In the genomic region with DNA sequence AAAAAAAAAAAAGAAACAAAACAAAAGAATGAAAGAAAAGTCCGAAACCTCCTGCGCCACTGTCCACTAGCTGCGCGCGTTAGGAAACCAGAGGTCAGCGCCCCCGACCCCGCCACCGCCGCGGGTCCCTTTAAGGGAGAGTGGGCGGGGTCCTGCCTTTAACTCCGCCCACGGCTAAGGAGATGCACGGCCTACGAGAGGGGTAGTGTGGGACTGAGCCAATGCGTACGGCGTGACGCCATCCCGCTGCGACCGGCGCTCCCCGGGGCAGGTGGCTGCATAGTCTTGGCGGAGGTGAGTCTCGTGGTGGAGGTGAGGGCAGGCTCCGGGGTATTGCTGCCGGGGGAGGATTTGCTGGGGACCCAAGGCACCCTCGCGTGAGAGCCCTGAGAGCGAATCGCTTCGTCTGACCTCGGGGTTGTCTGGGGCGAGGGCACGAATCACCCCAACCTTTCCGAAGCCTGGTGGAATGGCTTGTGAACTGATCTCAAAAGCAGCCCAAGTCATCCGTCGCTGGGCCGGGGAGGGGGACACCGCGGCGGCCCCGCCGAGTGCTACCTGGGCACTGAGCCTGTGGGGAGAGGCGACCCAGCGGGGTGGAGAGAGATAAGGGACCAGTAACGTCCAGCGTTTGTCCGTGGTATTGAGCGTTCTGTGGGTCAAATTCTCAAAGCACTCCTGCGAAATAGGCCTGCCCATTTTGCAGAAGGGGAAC, we compare ENCODE assay signal across 7 cellular contexts. TPM values are rescaled to one million over a fixed set of nuclear protein-coding genes. Genes with fewer than 3 reads are reported as not detected.
DNase-seq lines count a peak whose midpoint lies in the region; ATAC-seq and TF ChIP-seq lines count a peak whose summit lies in the region.

A gene (plus strand): TSS at position 241 of the 715 bp plus-strand sequence. CDS start 1,319 bp downstream, outside the sequence.

- WGBS in hepatocyte (ENCODE audit: low lambda C conversion rate, missing lambda C conversion rate), result 2% methylated on average over 53 of the region's 53 CpGs

- H3K9me3 ChIP-seq in hepatocyte (ENCODE audit: low read depth), result no peaks in the 10 kb centered on the region

- no peaks in the 10 kb centered on the region for H3K36me3 ChIP-seq in hepatocyte (replicated peaks; ENCODE audit: insufficient read depth, low read depth)

- H3K79me2 ChIP-seq in hepatocyte, result peaks cover 13% of the 10 kb centered on the region

- H3K4me3 ChIP-seq in astrocyte of the cerebellum (ENCODE audit: low read depth, low read length), result peak within 1 kb of the TSS; percentile 98
- H3K4me3 ChIP-seq in hepatocyte, result peak within 1 kb of the TSS; percentile 97

- TF ChIP-seq CTCF in astrocyte of the cerebellum (IDR thresholded peaks at IDR 0.05; ENCODE audit: low read depth, low read length, missing control alignments), result no peak
- no peak for TF ChIP-seq CTCF in hepatocyte (IDR thresholded peaks at IDR 0.05; ENCODE audit: poor library complexity)

- peaks cover 5% of the 10 kb centered on the region for H3K4me1 ChIP-seq in hepatocyte (ENCODE audit: insufficient read depth)

- peak; percentile 100 for ATAC-seq in GM18508 (IDR thresholded peaks at IDR 0.05; ENCODE audit: insufficient read depth, unreplicated experiment)
- ATAC-seq in HG02973 (IDR thresholded peaks at IDR 0.05; ENCODE audit: unreplicated experiment), result peak; percentile 99

- no peaks in the 10 kb centered on the region for H4K20me1 ChIP-seq in hepatocyte (ENCODE audit: insufficient read depth, poor library complexity, severe bottlenecking)

- H3K9me2 ChIP-seq in hepatocyte (replicated peaks; ENCODE audit: insufficient read depth), result no peaks in the 10 kb centered on the region

- peak within 1 kb of the TSS; percentile 91 for H3K4me2 ChIP-seq in hepatocyte

- H3K27me3 ChIP-seq in hepatocyte, result no peaks in the 10 kb centered on the region

- in situ Hi-C loops in astrocyte of the cerebellum (cut with HindIII; ENCODE audit: low sequenced_read_pairs), result no loop called here

- peak within 1 kb of the TSS; percentile 89 for H3K27ac ChIP-seq in hepatocyte

- peak; percentile 91 for DNase-seq in NCI-H2029 (lab: John Stamatoyannopoulos, UW)
- DNase-seq in T-helper 9 cell, result peak; percentile 86
- DNase-seq in astrocyte of the cerebellum (ENCODE audit: low read depth), result peak; percentile 66
- peak; percentile 95 for DNase-seq in hepatocyte (ENCODE audit: low spot score)
- DNase-seq in renal cortical epithelial cell (ENCODE audit: low read depth), result peak; percentile 87

- peak within 1 kb of the TSS; percentile 84 for H2AFZ ChIP-seq in hepatocyte

RNA-seq across cellular contexts. Expression of the gene that starts here (rescaled TPM):
- 13.7 and 18.6 TPM in 2 replicates for total RNA-seq in hepatocyte
- polyA plus RNA-seq in hepatocyte, result 26.1 and 30.3 TPM in 2 replicates
- total RNA-seq in renal cortical epithelial cell, result 15.6 and 28.0 TPM in 2 replicates

Comparison
In these comparisons a context has a peak if more than half of its experiments do, and no peak if none do; other contexts are left out.
1. Peak in every context shown above with its lines: DNase-seq, ATAC-seq, H3K4me3 ChIP-seq and H3K27ac ChIP-seq.